Comparison of ENCODE assay signal across 20 cellular contexts in the genomic region with DNA sequence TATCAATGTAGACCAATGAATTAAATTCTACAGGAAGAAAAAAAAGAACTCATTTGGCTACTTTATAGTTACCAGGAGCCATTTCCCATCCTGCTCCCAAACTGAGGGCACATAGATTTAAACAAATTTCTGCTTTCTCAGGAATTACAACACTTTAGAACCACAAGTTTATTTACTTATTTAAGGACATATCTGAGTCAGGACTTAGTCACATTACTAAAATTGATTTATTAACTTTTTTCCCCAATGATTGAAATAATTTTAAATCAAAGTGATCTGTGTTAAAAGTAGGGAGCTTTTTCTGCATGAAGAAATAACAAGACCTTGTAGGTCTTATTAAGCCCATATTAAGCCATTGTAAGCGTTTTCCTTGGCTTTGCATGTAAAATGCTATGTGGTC.
"Had no signal": no experiment of that assay in that cellular context is flagged by ENCODE, and none has a peak within 500 bp of the region (broad histone marks: within the 10 kb centered on the region; RNA-seq: fewer than 3 reads in every experiment).

No MANE protein-coding gene starts in this region.

- H3K27ac Mint-ChIP-seq: activated CD4-positive, alpha-beta memory T cell treated with anti-CD3 and anti-CD28 coated beads for 36 hours; activated CD4-positive, alpha-beta T cell treated with anti-CD3 and anti-CD28 coated beads for 36 hours; activated CD8-positive, alpha-beta memory T cell treated with anti-CD3 and anti-CD28 coated beads, Interleukin-2, amount 10 ng/mL, durations not matched to agents 7 days and 5 days; brain; naive B cell; T-helper 17 cell had no signal

- DNase-seq: activated CD4-positive, alpha-beta memory T cell treated with anti-CD3 and anti-CD28 coated beads for 36 hours; activated CD4-positive, alpha-beta T cell treated with anti-CD3 and anti-CD28 coated beads for 36 hours; activated CD8-positive, alpha-beta memory T cell treated with anti-CD3 and anti-CD28 coated beads, Interleukin-2, amount 10 ng/mL, durations not matched to agents 7 days and 5 days; activated naive CD4-positive, alpha-beta T cell treated with anti-CD3 and anti-CD28 coated beads, Interleukin-2, amount 50 U/mL, for 16 hours; activated T-cell treated with anti-CD3 and anti-CD28 coated beads, Interleukin-2, amount 50 U/mL, for 1 hour; adrenal gland; central memory CD4-positive, alpha-beta T cell; colonic mucosa; kidney; left lung; mammary epithelial cell; naive B cell; stimulated activated CD4-positive, alpha-beta T cell treated with anti-CD3 and anti-CD28 coated beads, Interleukin-15, amount 100 ng/mL, for 24 hours; stimulated activated CD4-positive, alpha-beta T cell treated with anti-CD3 and anti-CD28 coated beads, Interleukin-4, amount 100 ng/mL, for 24 hours; stimulated activated naive CD4-positive, alpha-beta T cell; T-helper 17 cell had no signal

- H3K9me3 Mint-ChIP-seq: activated CD4-positive, alpha-beta memory T cell treated with anti-CD3 and anti-CD28 coated beads for 36 hours; naive B cell had no signal

- H3K4me1 ChIP-seq: adrenal gland, colonic mucosa, left lung, parathyroid adenoma, tibial nerve, vagina had no signal

- H3K36me3 Mint-ChIP-seq: activated CD4-positive, alpha-beta memory T cell treated with anti-CD3 and anti-CD28 coated beads for 36 hours; activated CD8-positive, alpha-beta memory T cell treated with anti-CD3 and anti-CD28 coated beads, Interleukin-2, amount 10 ng/mL, durations not matched to agents 7 days and 5 days; brain; naive B cell had no signal

- H3K4me1 Mint-ChIP-seq: activated CD4-positive, alpha-beta T cell treated with anti-CD3 and anti-CD28 coated beads for 36 hours; activated CD8-positive, alpha-beta memory T cell treated with anti-CD3 and anti-CD28 coated beads, Interleukin-2, amount 10 ng/mL, durations not matched to agents 7 days and 5 days; brain; naive B cell; T-helper 17 cell had no signal

- H3K27me3 ChIP-seq: adrenal gland, colonic mucosa, left lung, tibial nerve, vagina had no signal

- H3K9ac ChIP-seq: parathyroid adenoma had no signal

- H3K4me3 ChIP-seq: adrenal gland, colonic mucosa, left lung, tibial nerve, vagina had no signal

- H3K9me3 ChIP-seq: adrenal gland, colonic mucosa, left lung, tibial nerve, vagina had no signal

- H3K27me3 Mint-ChIP-seq: activated CD4-positive, alpha-beta memory T cell treated with anti-CD3 and anti-CD28 coated beads for 36 hours; activated CD4-positive, alpha-beta T cell treated with anti-CD3 and anti-CD28 coated beads for 36 hours; activated CD8-positive, alpha-beta memory T cell treated with anti-CD3 and anti-CD28 coated beads, Interleukin-2, amount 10 ng/mL, durations not matched to agents 7 days and 5 days; naive B cell had no signal

- H3K36me3 ChIP-seq: adrenal gland, colonic mucosa, left lung, tibial nerve, vagina had no signal

- H3K4me3 Mint-ChIP-seq: activated CD4-positive, alpha-beta memory T cell treated with anti-CD3 and anti-CD28 coated beads for 36 hours; activated CD4-positive, alpha-beta T cell treated with anti-CD3 and anti-CD28 coated beads for 36 hours; activated CD8-positive, alpha-beta memory T cell treated with anti-CD3 and anti-CD28 coated beads, Interleukin-2, amount 10 ng/mL, durations not matched to agents 7 days and 5 days; brain; naive B cell; T-helper 17 cell had no signal

- H3K27ac ChIP-seq: adrenal gland, colonic mucosa, left lung, parathyroid adenoma, tibial nerve, vagina had no signal
